In the genomic region with DNA sequence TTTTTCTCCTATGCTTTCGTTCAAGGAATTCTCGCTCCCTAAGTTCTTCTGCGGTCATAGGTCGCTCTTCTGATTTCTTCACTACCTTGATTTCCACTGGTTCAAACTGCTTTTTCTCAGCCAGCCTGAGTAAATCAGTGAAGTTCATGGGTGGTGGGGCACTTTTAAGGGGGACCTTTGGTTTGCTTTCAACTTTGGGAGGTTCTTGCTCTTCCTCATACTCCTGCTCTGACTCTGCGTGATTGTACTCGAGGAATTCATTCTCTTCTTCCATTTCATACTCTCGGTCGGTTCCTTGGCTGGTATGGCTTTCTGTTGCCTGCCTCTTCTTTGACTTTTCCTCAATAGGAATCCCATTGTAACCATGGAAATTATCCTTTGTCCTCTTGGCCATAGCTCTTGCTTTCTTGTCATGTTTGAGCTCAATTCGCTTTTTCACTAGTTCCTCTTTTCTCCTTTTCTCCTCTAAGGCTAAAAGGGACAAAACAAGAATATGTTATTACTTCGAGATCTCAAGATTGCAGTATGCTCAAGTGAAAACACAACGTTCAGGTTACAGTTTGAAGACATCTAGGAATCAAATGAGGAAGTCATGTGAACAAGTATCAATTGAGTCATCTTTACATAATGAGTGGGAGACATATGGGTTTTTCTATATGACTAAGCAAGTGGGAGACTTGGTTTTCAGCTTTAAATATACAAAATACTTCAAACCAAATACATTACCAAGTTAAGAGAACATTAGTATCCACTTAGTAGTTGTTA, we compare ENCODE assay signal across 8 cellular contexts. TPM values are rescaled to one million over a fixed set of nuclear protein-coding genes. Genes with fewer than 3 reads are reported as not detected.
DNase-seq lines count a peak whose midpoint lies in the region; ATAC-seq and TF ChIP-seq lines count a peak whose summit lies in the region.

No MANE protein-coding gene starts in this region.

- no peak for TF ChIP-seq CTCF in PC-3 (conservative IDR thresholded peaks at IDR 0.05; ENCODE audit: low read depth, low read length)
- no peak for TF ChIP-seq CTCF in lower leg skin (IDR thresholded peaks at IDR 0.05)

- peaks cover 4% of the 10 kb centered on the region; the same call in 1 of the 2 replicates for H3K4me1 ChIP-seq in PC-3 (ENCODE audit: insufficient read depth, low read length)

- no peak overlapping the region for H3K4me3 ChIP-seq in PC-3 (ENCODE audit: low read length)
- no peak overlapping the region for H3K4me3 ChIP-seq in lower leg skin (ENCODE audit: low read depth, poor library complexity, severe bottlenecking)

- POLR2A ChIA-PET in PC-3 (lab: Charles Lee; ENCODE audit: unreplicated experiment) = no interaction called here

- peaks cover 12% of the 10 kb centered on the region for H4K20me1 ChIP-seq in PC-3 (ENCODE audit: low read length)

- H3F3A ChIP-seq in PC-3 (ENCODE audit: low read length, unreplicated experiment) = no peaks in the 10 kb centered on the region

- TF ChIP-seq POLR2A in lower leg skin (IDR thresholded peaks at IDR 0.05) = no peak

- no peak overlapping the region for H3K27ac ChIP-seq in PC-3 (ENCODE audit: low read length)

- no peak overlapping the region for H3K4me2 ChIP-seq in PC-3 (ENCODE audit: low read length)

- WGBS in lower leg skin, 2 donors = 86 to 87% methylated on average over 11 of the region's 11 CpGs

- no peaks in the 10 kb centered on the region for H3K9me2 ChIP-seq in PC-3 (replicated peaks; ENCODE audit: low read length)

- no peaks in the 10 kb centered on the region for H3K9me3 ChIP-seq in PC-3 (ENCODE audit: low read length)

- peaks cover 24% of the 10 kb centered on the region for H3K36me3 ChIP-seq in PC-3 (ENCODE audit: low read depth, low read length)

- H3K79me2 ChIP-seq in PC-3 (ENCODE audit: low read length) = peaks cover 48% of the 10 kb centered on the region

- peak; percentile 88 for ATAC-seq in GM18873 (IDR thresholded peaks at IDR 0.05; ENCODE audit: low FRiP score, unreplicated experiment)
- ATAC-seq in HG02642 (IDR thresholded peaks at IDR 0.05; ENCODE audit: poor library complexity, unreplicated experiment) = peak; percentile 81
- ATAC-seq in PC-3 = no peak

- intact Hi-C loops in PC-3 (cut with micrococcal nuclease) (loop anchor here (5.0 kb wide), 1 partner anchor 74 kb away; no protein-coding TSS in a partner anchor), lower leg skin (cut with DNase I; ENCODE audit: low total_unique reads) (no loop called here)

- no peak overlapping the region for H3K9ac ChIP-seq in PC-3 (ENCODE audit: low read length)

- CTCF ChIA-PET in PC-3 (lab: Charles Lee) = no interaction called here

- no TSS peak for BruUV-seq in PC-3 (replicated peaks; lab: Mats Ljungman, UMichigan)

- no peaks in the 10 kb centered on the region for H3K27me3 ChIP-seq in PC-3 (ENCODE audit: low read length)

- no peak overlapping the region for H2AFZ ChIP-seq in PC-3 (ENCODE audit: low read length)

- DNase-seq in NOMO-1 (lab: John Stamatoyannopoulos, UW; ENCODE audit: unreplicated experiment in 2 of 2) (peak; percentile 29 to 90), inferior parietal cortex (ENCODE audit: extremely low spot score) (peak; percentile 64), PC-3 (no peak), NCI-H2081 (lab: John Stamatoyannopoulos, UW) (no peak), lower leg skin (ENCODE audit: low spot score in 2 of 2) (no peak)
- no peak for DNase-seq in activated CD8-positive, alpha-beta memory T cell treated with anti-CD3 and anti-CD28 coated beads, Interleukin-2, amount 50 U/mL, for 4 hours

RNA-seq across cellular contexts. Expression of gene MISFA, which starts 16.2 kb away (rescaled TPM):
- total RNA-seq in PC-3 (2014; rRNA removed) (0.36 TPM in 1 of 2 replicates, not detected in the other), lower leg skin (1 to 10 TPM in 3 of 4 donors, not detected in 1; 1.3 to 2.8 (median 2.1) TPM)

RNA-seq across cellular contexts. Expression of gene SPTY2D1, which starts 18.3 kb away (rescaled TPM):
- total RNA-seq in PC-3 (2014; rRNA removed) = 15.6 and 16.6 TPM in 2 replicates
- total RNA-seq in lower leg skin = 10 to 100 TPM; 15.8 to 25.4 (median 19.7) TPM

RNA-seq across cellular contexts. Expression of gene UEVLD, which starts 27.3 kb away (rescaled TPM):
- total RNA-seq in PC-3 (2014; rRNA removed) (15.6 and 22.2 TPM in 2 replicates), lower leg skin (10 to 100 TPM; 21.4 to 50.2 (median 31.3) TPM)

Comparison
In these comparisons a context has a peak if more than half of its experiments do, and no peak if none do; other contexts are left out.
1. DNase-seq: peak in NOMO-1 (2 of 2) and inferior parietal cortex (single experiment); none in PC-3 (single experiment), activated CD8-positive, alpha-beta memory T cell treated with anti-CD3 and anti-CD28 coated beads, Interleukin-2, amount 50 U/mL, for 4 hours (single experiment), NCI-H2081 (0 of 2) and lower leg skin (0 of 2).